ENCODE assay signal across 1 cellular context in the genomic region with DNA sequence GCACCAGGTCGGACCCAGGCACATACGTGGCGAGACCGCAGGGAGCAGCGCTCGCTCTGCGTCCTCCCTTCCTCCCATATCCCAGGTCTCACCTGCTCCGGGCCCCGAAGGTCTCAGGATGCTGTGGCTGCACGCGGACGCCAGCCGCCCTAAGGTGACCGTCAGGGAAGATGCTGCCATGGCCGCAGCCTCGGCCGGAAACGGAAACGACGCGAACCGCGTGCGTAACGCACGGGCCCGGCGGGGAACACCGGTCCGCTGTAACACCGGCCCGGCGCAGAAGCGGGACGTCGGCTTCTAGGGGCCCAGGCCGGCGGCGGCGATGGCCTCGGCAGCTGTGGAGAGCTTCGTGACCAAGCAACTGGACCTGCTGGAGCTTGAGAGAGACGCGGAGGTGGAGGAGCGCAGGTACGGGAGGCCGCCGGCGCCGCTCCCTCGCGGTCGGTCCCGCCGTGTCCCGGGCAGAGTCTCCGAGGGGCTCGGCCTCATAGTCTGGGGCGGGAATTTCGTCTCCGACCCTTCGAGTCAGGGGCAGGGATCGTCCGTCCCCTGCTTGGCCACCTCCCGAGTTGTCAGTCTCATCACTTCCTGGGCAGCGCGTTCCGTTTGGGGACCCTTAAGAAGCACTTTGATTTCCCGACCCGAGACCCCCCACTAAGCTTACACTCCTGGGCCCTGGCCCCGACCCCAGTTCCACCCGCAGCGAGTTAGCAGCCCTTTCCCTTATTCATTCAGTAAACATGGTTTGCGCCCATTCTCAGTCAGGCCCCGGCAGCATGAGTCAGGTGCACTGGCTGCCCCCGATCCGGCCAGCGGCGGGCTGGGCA.
TF ChIP-seq lines count a peak whose summit lies in the region.

A gene (plus strand): TSS at position 261 of the 827 bp plus-strand sequence. CDS start 62 bp downstream, at position 323.
A gene (minus strand): TSS at position 202 of the 827 bp plus-strand sequence. CDS start 22 bp downstream, at position 180.

TF ChIP-seq in HepG2, 621 proteins besides CTCF, POLR2A, EP300 and RAD21 (continued from another document and continues in another):
- TF ChIP-seq, protein P1, sequence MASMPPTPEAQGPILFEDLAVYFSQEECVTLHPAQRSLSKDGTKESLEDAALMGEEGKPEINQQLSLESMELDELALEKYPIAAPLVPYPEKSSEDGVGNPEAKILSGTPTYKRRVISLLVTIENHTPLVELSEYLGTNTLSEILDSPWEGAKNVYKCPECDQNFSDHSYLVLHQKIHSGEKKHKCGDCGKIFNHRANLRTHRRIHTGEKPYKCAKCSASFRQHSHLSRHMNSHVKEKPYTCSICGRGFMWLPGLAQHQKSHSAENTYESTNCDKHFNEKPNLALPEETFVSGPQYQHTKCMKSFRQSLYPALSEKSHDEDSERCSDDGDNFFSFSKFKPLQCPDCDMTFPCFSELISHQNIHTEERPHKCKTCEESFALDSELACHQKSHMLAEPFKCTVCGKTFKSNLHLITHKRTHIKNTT (CRISPR knock-in tag; IDR thresholded peaks at IDR 0.05), result no peak
- TF ChIP-seq FOXA3 (CRISPR knock-in tag; IDR thresholded peaks at IDR 0.05), result peak; percentile 85
- TF ChIP-seq, protein P2, sequence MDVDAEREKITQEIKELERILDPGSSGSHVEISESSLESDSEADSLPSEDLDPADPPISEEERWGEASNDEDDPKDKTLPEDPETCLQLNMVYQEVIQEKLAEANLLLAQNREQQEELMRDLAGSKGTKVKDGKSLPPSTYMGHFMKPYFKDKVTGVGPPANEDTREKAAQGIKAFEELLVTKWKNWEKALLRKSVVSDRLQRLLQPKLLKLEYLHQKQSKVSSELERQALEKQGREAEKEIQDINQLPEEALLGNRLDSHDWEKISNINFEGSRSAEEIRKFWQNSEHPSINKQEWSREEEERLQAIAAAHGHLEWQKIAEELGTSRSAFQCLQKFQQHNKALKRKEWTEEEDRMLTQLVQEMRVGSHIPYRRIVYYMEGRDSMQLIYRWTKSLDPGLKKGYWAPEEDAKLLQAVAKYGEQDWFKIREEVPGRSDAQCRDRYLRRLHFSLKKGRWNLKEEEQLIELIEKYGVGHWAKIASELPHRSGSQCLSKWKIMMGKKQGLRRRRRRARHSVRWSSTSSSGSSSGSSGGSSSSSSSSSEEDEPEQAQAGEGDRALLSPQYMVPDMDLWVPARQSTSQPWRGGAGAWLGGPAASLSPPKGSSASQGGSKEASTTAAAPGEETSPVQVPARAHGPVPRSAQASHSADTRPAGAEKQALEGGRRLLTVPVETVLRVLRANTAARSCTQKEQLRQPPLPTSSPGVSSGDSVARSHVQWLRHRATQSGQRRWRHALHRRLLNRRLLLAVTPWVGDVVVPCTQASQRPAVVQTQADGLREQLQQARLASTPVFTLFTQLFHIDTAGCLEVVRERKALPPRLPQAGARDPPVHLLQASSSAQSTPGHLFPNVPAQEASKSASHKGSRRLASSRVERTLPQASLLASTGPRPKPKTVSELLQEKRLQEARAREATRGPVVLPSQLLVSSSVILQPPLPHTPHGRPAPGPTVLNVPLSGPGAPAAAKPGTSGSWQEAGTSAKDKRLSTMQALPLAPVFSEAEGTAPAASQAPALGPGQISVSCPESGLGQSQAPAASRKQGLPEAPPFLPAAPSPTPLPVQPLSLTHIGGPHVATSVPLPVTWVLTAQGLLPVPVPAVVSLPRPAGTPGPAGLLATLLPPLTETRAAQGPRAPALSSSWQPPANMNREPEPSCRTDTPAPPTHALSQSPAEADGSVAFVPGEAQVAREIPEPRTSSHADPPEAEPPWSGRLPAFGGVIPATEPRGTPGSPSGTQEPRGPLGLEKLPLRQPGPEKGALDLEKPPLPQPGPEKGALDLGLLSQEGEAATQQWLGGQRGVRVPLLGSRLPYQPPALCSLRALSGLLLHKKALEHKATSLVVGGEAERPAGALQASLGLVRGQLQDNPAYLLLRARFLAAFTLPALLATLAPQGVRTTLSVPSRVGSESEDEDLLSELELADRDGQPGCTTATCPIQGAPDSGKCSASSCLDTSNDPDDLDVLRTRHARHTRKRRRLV (CRISPR knock-in tag; IDR thresholded peaks at IDR 0.05), result no peak; the same call in 1 of the 2 replicates
- TF ChIP-seq CEBPB (IDR thresholded peaks at IDR 0.05; ENCODE audit: borderline replicate concordance, low read depth, low read length), result no peak
- TF ChIP-seq, protein P3, sequence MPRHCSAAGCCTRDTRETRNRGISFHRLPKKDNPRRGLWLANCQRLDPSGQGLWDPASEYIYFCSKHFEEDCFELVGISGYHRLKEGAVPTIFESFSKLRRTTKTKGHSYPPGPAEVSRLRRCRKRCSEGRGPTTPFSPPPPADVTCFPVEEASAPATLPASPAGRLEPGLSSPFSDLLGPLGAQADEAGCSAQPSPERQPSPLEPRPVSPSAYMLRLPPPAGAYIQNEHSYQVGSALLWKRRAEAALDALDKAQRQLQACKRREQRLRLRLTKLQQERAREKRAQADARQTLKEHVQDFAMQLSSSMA (CRISPR knock-in tag; IDR thresholded peaks at IDR 0.05), result peak; percentile 77; the same call in 1 of the 2 replicates
- TF ChIP-seq, protein P4, sequence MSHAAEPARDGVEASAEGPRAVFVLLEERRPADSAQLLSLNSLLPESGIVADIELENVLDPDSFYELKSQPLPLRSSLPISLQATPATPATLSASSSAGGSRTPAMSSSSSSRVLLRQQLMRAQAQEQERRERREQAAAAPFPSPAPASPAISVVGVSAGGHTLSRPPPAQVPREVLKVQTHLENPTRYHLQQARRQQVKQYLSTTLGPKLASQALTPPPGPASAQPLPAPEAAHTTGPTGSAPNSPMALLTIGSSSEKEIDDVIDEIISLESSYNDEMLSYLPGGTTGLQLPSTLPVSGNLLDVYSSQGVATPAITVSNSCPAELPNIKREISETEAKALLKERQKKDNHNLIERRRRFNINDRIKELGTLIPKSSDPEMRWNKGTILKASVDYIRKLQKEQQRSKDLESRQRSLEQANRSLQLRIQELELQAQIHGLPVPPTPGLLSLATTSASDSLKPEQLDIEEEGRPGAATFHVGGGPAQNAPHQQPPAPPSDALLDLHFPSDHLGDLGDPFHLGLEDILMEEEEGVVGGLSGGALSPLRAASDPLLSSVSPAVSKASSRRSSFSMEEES (CRISPR knock-in tag; IDR thresholded peaks at IDR 0.05), result peak; percentile 44; the same call in 1 of the 2 replicates
- TF ChIP-seq ZNF780A (CRISPR knock-in tag; IDR thresholded peaks at IDR 0.05), result peak; percentile 77
- TF ChIP-seq, protein P5, sequence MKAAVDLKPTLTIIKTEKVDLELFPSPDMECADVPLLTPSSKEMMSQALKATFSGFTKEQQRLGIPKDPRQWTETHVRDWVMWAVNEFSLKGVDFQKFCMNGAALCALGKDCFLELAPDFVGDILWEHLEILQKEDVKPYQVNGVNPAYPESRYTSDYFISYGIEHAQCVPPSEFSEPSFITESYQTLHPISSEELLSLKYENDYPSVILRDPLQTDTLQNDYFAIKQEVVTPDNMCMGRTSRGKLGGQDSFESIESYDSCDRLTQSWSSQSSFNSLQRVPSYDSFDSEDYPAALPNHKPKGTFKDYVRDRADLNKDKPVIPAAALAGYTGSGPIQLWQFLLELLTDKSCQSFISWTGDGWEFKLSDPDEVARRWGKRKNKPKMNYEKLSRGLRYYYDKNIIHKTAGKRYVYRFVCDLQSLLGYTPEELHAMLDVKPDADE (CRISPR knock-in tag; IDR thresholded peaks at IDR 0.05), result peak; percentile 78
- peak; percentile 77; the same call in 1 of the 2 replicates for TF ChIP-seq ZNF782 (CRISPR knock-in tag; IDR thresholded peaks at IDR 0.05; ENCODE audit: borderline replicate concordance)
- no peak for TF ChIP-seq NCOR1 (IDR thresholded peaks at IDR 0.05; ENCODE audit: borderline replicate concordance, low read length)
- peak; percentile 87 for TF ChIP-seq HIVEP1 (CRISPR knock-in tag; IDR thresholded peaks at IDR 0.05)
- peak; percentile 98 for TF ChIP-seq MED8 (CRISPR knock-in tag; IDR thresholded peaks at IDR 0.05; ENCODE audit: insufficient replicate concordance)
- TF ChIP-seq MZF1 (CRISPR knock-in tag; IDR thresholded peaks at IDR 0.05; ENCODE audit: borderline replicate concordance), result 0 out of 2 replicates have a peak, but pooled peaks have one; percentile 27
- 0 out of 2 replicates have a peak, but pooled peaks have one; percentile 28 for TF ChIP-seq NFYC (CRISPR knock-in tag; IDR thresholded peaks at IDR 0.05)
- TF ChIP-seq MEIS1 (CRISPR knock-in tag; IDR thresholded peaks at IDR 0.05; ENCODE audit: borderline replicate concordance), result peak; percentile 70; the same call in 1 of the 2 replicates
- TF ChIP-seq, protein P6, sequence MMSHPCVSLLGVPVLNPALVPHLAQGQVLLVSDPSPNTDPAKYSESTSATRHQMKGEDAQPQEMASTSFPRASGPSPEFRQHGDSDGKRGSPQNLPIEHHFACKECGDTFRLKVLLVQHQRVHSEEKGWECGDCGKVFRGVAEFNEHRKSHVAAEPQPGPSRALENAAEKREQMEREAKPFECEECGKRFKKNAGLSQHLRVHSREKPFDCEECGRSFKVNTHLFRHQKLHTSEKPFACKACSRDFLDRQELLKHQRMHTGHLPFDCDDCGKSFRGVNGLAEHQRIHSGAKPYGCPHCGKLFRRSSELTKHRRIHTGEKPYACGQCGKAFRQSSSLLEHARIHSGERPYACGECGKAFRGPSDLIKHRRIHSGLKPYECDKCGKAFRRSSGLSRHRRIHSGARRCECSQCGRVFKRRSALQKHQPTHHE (CRISPR knock-in tag; IDR thresholded peaks at IDR 0.05; ENCODE audit: borderline replicate concordance), result peak; percentile 62; the same call in 1 of the 2 replicates
- no peak for TF ChIP-seq ARID2 (CRISPR knock-in tag; IDR thresholded peaks at IDR 0.05; ENCODE audit: borderline replicate concordance)
- peak; percentile 87 for TF ChIP-seq IKZF4 (CRISPR knock-in tag; IDR thresholded peaks at IDR 0.05; ENCODE audit: borderline replicate concordance, low read depth, not compliant biosample characterization)
- TF ChIP-seq ZBTB3 (CRISPR knock-in tag; IDR thresholded peaks at IDR 0.05; ENCODE audit: borderline replicate concordance, low read depth), result no peak
- TF ChIP-seq, protein P7, sequence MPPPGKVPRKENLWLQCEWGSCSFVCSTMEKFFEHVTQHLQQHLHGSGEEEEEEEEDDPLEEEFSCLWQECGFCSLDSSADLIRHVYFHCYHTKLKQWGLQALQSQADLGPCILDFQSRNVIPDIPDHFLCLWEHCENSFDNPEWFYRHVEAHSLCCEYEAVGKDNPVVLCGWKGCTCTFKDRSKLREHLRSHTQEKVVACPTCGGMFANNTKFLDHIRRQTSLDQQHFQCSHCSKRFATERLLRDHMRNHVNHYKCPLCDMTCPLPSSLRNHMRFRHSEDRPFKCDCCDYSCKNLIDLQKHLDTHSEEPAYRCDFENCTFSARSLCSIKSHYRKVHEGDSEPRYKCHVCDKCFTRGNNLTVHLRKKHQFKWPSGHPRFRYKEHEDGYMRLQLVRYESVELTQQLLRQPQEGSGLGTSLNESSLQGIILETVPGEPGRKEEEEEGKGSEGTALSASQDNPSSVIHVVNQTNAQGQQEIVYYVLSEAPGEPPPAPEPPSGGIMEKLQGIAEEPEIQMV (CRISPR knock-in tag; IDR thresholded peaks at IDR 0.05; ENCODE audit: low read depth), result peak; percentile 83; the same call in 1 of the 2 replicates
- peak; percentile 57; the same call in 1 of the 2 replicates for TF ChIP-seq ZBTB7A (CRISPR knock-in tag; IDR thresholded peaks at IDR 0.05)
- peak; percentile 74; the same call in 1 of the 2 replicates for TF ChIP-seq ARNTL (CRISPR knock-in tag; IDR thresholded peaks at IDR 0.05)
- TF ChIP-seq ZNF629 (CRISPR knock-in tag; conservative IDR thresholded peaks at IDR 0.05), result peak; percentile 32
- TF ChIP-seq RELA (CRISPR knock-in tag; IDR thresholded peaks at IDR 0.05), result peak; percentile 51
- peak; percentile 62; the same call in 1 of the 2 replicates for TF ChIP-seq ZKSCAN1 (IDR thresholded peaks at IDR 0.05; ENCODE audit: low read length)
- TF ChIP-seq ZNF790 (CRISPR knock-in tag; IDR thresholded peaks at IDR 0.05; ENCODE audit: borderline replicate concordance), result no peak; the same call in 1 of the 2 replicates
- TF ChIP-seq EEA1 (CRISPR knock-in tag; IDR thresholded peaks at IDR 0.05; ENCODE audit: borderline replicate concordance), result peak; percentile 52; the same call in 1 of the 2 replicates
- 0 out of 2 replicates have a peak, but pooled peaks have one; percentile 53 for TF ChIP-seq GPN1 (CRISPR knock-in tag; IDR thresholded peaks at IDR 0.05; ENCODE audit: borderline replicate concordance)
- peak; percentile 83; the same call in 1 of the 2 replicates for TF ChIP-seq ZNF547 (CRISPR knock-in tag; IDR thresholded peaks at IDR 0.05)
- TF ChIP-seq, protein P8, sequence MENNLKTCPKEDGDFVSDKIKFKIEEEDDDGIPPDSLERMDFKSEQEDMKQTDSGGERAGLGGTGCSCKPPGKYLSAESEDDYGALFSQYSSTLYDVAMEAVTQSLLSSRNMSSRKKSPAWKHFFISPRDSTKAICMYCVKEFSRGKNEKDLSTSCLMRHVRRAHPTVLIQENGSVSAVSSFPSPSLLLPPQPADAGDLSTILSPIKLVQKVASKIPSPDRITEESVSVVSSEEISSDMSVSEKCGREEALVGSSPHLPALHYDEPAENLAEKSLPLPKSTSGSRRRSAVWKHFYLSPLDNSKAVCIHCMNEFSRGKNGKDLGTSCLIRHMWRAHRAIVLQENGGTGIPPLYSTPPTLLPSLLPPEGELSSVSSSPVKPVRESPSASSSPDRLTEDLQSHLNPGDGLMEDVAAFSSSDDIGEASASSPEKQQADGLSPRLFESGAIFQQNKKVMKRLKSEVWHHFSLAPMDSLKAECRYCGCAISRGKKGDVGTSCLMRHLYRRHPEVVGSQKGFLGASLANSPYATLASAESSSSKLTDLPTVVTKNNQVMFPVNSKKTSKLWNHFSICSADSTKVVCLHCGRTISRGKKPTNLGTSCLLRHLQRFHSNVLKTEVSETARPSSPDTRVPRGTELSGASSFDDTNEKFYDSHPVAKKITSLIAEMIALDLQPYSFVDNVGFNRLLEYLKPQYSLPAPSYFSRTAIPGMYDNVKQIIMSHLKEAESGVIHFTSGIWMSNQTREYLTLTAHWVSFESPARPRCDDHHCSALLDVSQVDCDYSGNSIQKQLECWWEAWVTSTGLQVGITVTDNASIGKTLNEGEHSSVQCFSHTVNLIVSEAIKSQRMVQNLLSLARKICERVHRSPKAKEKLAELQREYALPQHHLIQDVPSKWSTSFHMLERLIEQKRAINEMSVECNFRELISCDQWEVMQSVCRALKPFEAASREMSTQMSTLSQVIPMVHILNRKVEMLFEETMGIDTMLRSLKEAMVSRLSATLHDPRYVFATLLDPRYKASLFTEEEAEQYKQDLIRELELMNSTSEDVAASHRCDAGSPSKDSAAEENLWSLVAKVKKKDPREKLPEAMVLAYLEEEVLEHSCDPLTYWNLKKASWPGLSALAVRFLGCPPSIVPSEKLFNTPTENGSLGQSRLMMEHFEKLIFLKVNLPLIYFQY (CRISPR knock-in tag; IDR thresholded peaks at IDR 0.05; ENCODE audit: borderline replicate concordance), result peak; percentile 66; the same call in 1 of the 2 replicates
- peak; percentile 99 for TF ChIP-seq YEATS4 (CRISPR knock-in tag; IDR thresholded peaks at IDR 0.05; ENCODE audit: borderline replicate concordance)
- peak; percentile 66; the same call in 1 of the 2 replicates for TF ChIP-seq ZNF143 (CRISPR knock-in tag; IDR thresholded peaks at IDR 0.05)
